In the genomic region with DNA sequence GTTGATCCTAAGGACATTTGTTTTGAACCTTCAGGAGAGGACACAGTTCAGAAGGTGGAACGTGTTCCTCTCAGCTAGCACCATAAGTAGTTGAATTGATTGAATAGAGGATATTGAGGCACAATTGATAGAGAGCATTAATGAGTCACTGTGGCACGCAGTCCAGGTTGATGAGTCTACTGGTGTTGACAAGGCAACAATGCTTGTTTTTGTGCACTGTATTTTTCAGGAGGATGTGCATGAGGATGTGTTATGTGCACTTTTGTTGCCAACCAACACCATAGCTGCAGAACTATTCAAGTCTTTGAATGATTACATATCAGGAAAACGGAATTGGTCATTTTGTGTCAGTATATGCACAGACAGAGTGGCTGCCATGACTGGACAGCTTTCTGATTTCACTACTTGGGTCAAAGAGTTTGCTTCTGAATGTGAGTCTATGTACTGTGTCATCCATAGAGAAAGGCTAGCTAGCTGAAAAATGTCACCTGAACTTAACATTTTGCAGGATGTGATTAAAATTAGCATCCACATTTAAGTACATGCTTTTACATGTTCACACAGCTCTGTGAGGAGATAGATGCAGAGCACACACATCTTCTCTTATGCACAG, we compare ENCODE assay signal across 18 cellular contexts.
"Had no signal": no experiment of that assay in that cellular context is flagged by ENCODE, and none has a peak within 500 bp of the region (broad histone marks: within the 10 kb centered on the region; RNA-seq: fewer than 3 reads in every experiment).

No MANE protein-coding gene starts in this region.

- DNase-seq: activated CD4-positive, alpha-beta T cell treated with anti-CD3 and anti-CD28 coated beads, Interleukin-2, amount 50 U/mL, for 4 hours; activated CD4-positive, CD25-positive, alpha-beta regulatory T cell treated with anti-CD3 and anti-CD28 coated beads, Interleukin-2, amount 50 U/mL, for 72 hours; activated effector memory CD4-positive, alpha-beta T cell treated with anti-CD3 and anti-CD28 coated beads, Interleukin-2, amount 50 U/mL, for 16 hours; activated T-cell treated with anti-CD3 and anti-CD28 coated beads, Interleukin-2, amount 50 U/mL, for 1 hour; body of pancreas; cerebellar nuclear complex; effector memory CD8-positive, alpha-beta T cell; mucosa of descending colon; naive thymus-derived CD4-positive, alpha-beta T cell; ovary; sigmoid colon; spleen; T-helper 9 cell; upper lobe of right lung had no signal

- H3K4me3 ChIP-seq: body of pancreas, mucosa of descending colon, ovary, sigmoid colon, spleen, thoracic aorta, upper lobe of right lung had no signal

- H3K9me3 ChIP-seq: body of pancreas, mucosa of descending colon, ovary, sigmoid colon, thoracic aorta, upper lobe of right lung had no signal

- H3K27ac Mint-ChIP-seq: activated naive CD4-positive, alpha-beta T cell treated with anti-CD3 and anti-CD28 coated beads, Interleukin-2, amount 50 U/mL, for 24 hours; effector memory CD8-positive, alpha-beta T cell; memory B cell; naive thymus-derived CD4-positive, alpha-beta T cell had no signal

- ATAC-seq: body of pancreas; effector memory CD8-positive, alpha-beta T cell; left lobe of liver; mucosa of descending colon; naive thymus-derived CD4-positive, alpha-beta T cell; upper lobe of right lung had no signal

- H3K9me3 Mint-ChIP-seq: activated naive CD4-positive, alpha-beta T cell treated with anti-CD3 and anti-CD28 coated beads, Interleukin-2, amount 50 U/mL, for 24 hours; effector memory CD8-positive, alpha-beta T cell had no signal

- H3K4me3 Mint-ChIP-seq: activated naive CD4-positive, alpha-beta T cell treated with anti-CD3 and anti-CD28 coated beads, Interleukin-2, amount 50 U/mL, for 24 hours; effector memory CD8-positive, alpha-beta T cell; memory B cell; naive thymus-derived CD4-positive, alpha-beta T cell had no signal

- H3K27me3 Mint-ChIP-seq: activated naive CD4-positive, alpha-beta T cell treated with anti-CD3 and anti-CD28 coated beads, Interleukin-2, amount 50 U/mL, for 24 hours; effector memory CD8-positive, alpha-beta T cell; memory B cell; naive thymus-derived CD4-positive, alpha-beta T cell had no signal
